ENCODE assay signal across 1 cellular context in genomic region chr1:162695687-162696086, GRCh38.
TF ChIP-seq lines count a peak whose summit lies in the region.

No MANE protein-coding gene starts in this region.

TF ChIP-seq in H1, 55 proteins besides CTCF, POLR2A, EP300 and RAD21 (continued from another document):
- no peak for TF ChIP-seq TBP (IDR thresholded peaks at IDR 0.05; ENCODE audit: low read depth, low read length)
